In the genomic region with DNA sequence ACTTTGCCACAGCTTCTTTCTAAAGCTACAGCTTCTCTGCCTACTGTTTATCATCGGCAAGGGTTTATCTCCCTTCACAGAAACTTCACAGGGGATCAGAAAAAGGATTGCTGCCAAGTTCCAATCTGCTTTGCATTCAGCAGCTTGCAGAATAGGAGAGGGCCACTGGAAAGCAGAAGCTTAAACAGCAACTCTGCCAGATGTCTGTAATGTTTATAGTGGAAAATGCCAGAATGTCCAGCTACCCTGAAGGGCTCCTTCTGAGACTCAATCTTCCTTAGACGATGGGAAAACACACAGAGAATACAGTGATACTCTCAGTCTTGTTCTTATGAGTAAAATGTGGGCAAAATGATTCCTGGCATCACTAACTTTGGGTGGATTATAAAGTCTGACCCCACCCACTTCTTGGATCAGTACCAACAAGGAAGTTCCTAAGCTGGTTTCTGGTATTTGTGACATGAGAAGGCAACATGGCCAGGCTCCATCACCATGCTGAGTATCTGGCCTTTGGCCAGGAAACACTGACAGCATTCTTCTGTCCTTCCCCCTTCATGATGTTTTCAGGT, we compare ENCODE assay signal across 9 cellular contexts. TPM values are rescaled to one million over a fixed set of nuclear protein-coding genes. Genes with fewer than 3 reads are reported as not detected.
DNase-seq lines count a peak whose midpoint lies in the region; ATAC-seq and TF ChIP-seq lines count a peak whose summit lies in the region.
"Had no signal": no experiment of that assay in that cellular context is flagged by ENCODE, and none has a peak within 500 bp of the region (broad histone marks: within the 10 kb centered on the region; RNA-seq: fewer than 3 reads in every experiment).

No MANE protein-coding gene starts in this region.

- peak overlapping the region; percentile 26 for H3K4me2 ChIP-seq in hepatocyte
- no peak overlapping the region for H3K4me2 ChIP-seq in neuronal stem cell (ENCODE audit: insufficient read depth, low read length, poor library complexity, severe bottlenecking)

- no peaks in the 10 kb centered on the region for H3K9me3 Mint-ChIP-seq in activated CD4-positive, alpha-beta T cell treated with anti-CD3 and anti-CD28 coated beads for 36 hours (ENCODE audit: low read depth)
- H3K9me3 Mint-ChIP-seq: CD4-positive, CD25-positive, alpha-beta regulatory T cell had no signal

- H3K23ac ChIP-seq in neuronal stem cell (ENCODE audit: low read depth, low read length, poor library complexity) = no peak overlapping the region

- no peak overlapping the region for H2BK15ac ChIP-seq in neuronal stem cell (ENCODE audit: low read length)

- POLR2A ChIA-PET in activated CD4-positive, alpha-beta T cell treated with anti-CD3 and anti-CD28 coated beads for 36 hours (lab: Charles Lee) = no interaction called here

- no peak overlapping the region for H2BK12ac ChIP-seq in neuronal stem cell (ENCODE audit: low read length)

- no peaks in the 10 kb centered on the region for H3K79me1 ChIP-seq in neuronal stem cell (ENCODE audit: low read depth, low read length)

- no peak overlapping the region for H3K4ac ChIP-seq in neuronal stem cell (ENCODE audit: low read length)

- H2AFZ ChIP-seq in hepatocyte (no peak overlapping the region), neuronal stem cell (ENCODE audit: low read length) (no peak overlapping the region)

- H3K9ac ChIP-seq in stomach smooth muscle (ENCODE audit: low read length in 2 of 2) = peak overlapping the region; percentile 2 to 10
- no peak overlapping the region for H3K9ac ChIP-seq in neuronal stem cell (ENCODE audit: low read depth, low read length, poor library complexity)

- DNase-seq in activated CD4-positive, alpha-beta T cell treated with anti-CD3 and anti-CD28 coated beads for 36 hours = peak; percentile 33
- DNase-seq in activated CD4-positive, alpha-beta T cell treated with anti-CD3 and anti-CD28 coated beads for 1 hour = no peak
- peak in 1 of 2 donors; percentile 95 for DNase-seq in ascending aorta (ENCODE audit: low spot score in 2 of 2)
- peak; percentile 79 for DNase-seq in hepatocyte (ENCODE audit: low spot score)
- no peak for DNase-seq in NCI-H1930 (lab: John Stamatoyannopoulos, UW)
- no peak for DNase-seq in neuronal stem cell (ENCODE audit: low spot score)
- DNase-seq: CD4-positive, CD25-positive, alpha-beta regulatory T cell had no signal

- no peak for ATAC-seq in activated CD4-positive, alpha-beta T cell treated with anti-CD3 and anti-CD28 coated beads for 36 hours
- no peak for ATAC-seq in HG03460 (IDR thresholded peaks at IDR 0.05; ENCODE audit: unreplicated experiment)

- intact Hi-C loops in activated CD4-positive, alpha-beta T cell treated with anti-CD3 and anti-CD28 coated beads for 36 hours (cut with DNase I, micrococcal nuclease) = no loop called here
- intact Hi-C loops in ascending aorta (cut with DNase I) = loop anchor here (1.0 kb wide), 1 partner anchor 18 kb away; no protein-coding TSS in a partner anchor

- H3K27me3 Mint-ChIP-seq in activated CD4-positive, alpha-beta T cell treated with anti-CD3 and anti-CD28 coated beads for 36 hours = no peaks in the 10 kb centered on the region
- H3K27me3 Mint-ChIP-seq: CD4-positive, CD25-positive, alpha-beta regulatory T cell had no signal

- no peak overlapping the region for H3K18ac ChIP-seq in neuronal stem cell (ENCODE audit: low read length)

- H3K27ac ChIP-seq in ascending aorta (peak overlapping the region; percentile 76 to 77), hepatocyte (peak overlapping the region; percentile 68), stomach smooth muscle (ENCODE audit: low read length) (peak overlapping the region; percentile 77), neuronal stem cell (replicated peaks; ENCODE audit: low read length) (no peak overlapping the region)

- H3K27me3 ChIP-seq in ascending aorta (no peaks in the 10 kb centered on the region), hepatocyte (no peaks in the 10 kb centered on the region), stomach smooth muscle (ENCODE audit: control insufficient read depth in 1 of 2, insufficient read depth in 2 of 2, low read length in 2 of 2) (no peaks in the 10 kb centered on the region), neuronal stem cell (ENCODE audit: control insufficient read depth in 3 of 3, insufficient read depth in 3 of 3, low read depth in 1 of 3, low read length in 3 of 3) (no peaks in the 10 kb centered on the region)

- H3K14ac ChIP-seq in neuronal stem cell (ENCODE audit: low read length) = no peak overlapping the region

- H3K36me3 Mint-ChIP-seq in activated CD4-positive, alpha-beta T cell treated with anti-CD3 and anti-CD28 coated beads for 36 hours (ENCODE audit: low read depth) = peaks cover 33% of the 10 kb centered on the region

- no peaks in the 10 kb centered on the region for H3K9me2 ChIP-seq in hepatocyte (replicated peaks; ENCODE audit: insufficient read depth)

- peaks cover 56 to 74% of the 10 kb centered on the region in 2 donors for H3K36me3 ChIP-seq in ascending aorta
- no peaks in the 10 kb centered on the region for H3K36me3 ChIP-seq in hepatocyte (replicated peaks; ENCODE audit: insufficient read depth, low read depth)
- H3K36me3 ChIP-seq in stomach smooth muscle (ENCODE audit: control insufficient read depth in 2 of 2, insufficient read depth in 2 of 2, low read length in 2 of 2) = peaks cover 37 to 63% of the 10 kb centered on the region in 2 donors
- peaks cover 0 to 7% of the 10 kb centered on the region in 2 donors for H3K36me3 ChIP-seq in neuronal stem cell (replicated peaks in 1 of 2; ENCODE audit: control insufficient read depth in 2 of 2, insufficient read depth in 2 of 2, low read length in 2 of 2)

- H4K8ac ChIP-seq in neuronal stem cell (ENCODE audit: low read depth, low read length) = no peak overlapping the region

- no peak overlapping the region for H3K4me3 Mint-ChIP-seq in activated CD4-positive, alpha-beta T cell treated with anti-CD3 and anti-CD28 coated beads for 36 hours
- H3K4me3 Mint-ChIP-seq: CD4-positive, CD25-positive, alpha-beta regulatory T cell had no signal

- peaks cover 27% of the 10 kb centered on the region for H3K4me1 Mint-ChIP-seq in activated CD4-positive, alpha-beta T cell treated with anti-CD3 and anti-CD28 coated beads for 36 hours

- no peak overlapping the region for H2BK120ac ChIP-seq in neuronal stem cell (ENCODE audit: low read depth, low read length)

- WGBS in hepatocyte (ENCODE audit: low lambda C conversion rate, missing lambda C conversion rate) = 17% methylated on average over 2 of the region's 2 CpGs
- WGBS in neuronal stem cell (ENCODE audit: extremely low coverage in 2 of 2, insufficient read length in 2 of 2, insufficient replicate concordance in 1 of 2), 2 donors = no CpG with 5 or more reads among the region's 2 CpGs

- H4K91ac ChIP-seq in neuronal stem cell (ENCODE audit: low read depth, low read length, poor library complexity) = no peak overlapping the region

- peaks cover 6% of the 10 kb centered on the region for H3K79me2 ChIP-seq in hepatocyte

- H3K4me1 ChIP-seq in ascending aorta (peaks cover 5 to 54% of the 10 kb centered on the region in 2 donors), hepatocyte (ENCODE audit: insufficient read depth) (peaks cover 27% of the 10 kb centered on the region), stomach smooth muscle (ENCODE audit: control insufficient read depth, insufficient read depth, low read length) (peaks cover 48% of the 10 kb centered on the region), neuronal stem cell (ENCODE audit: control insufficient read depth in 2 of 2, insufficient read depth in 1 of 2, low read depth in 1 of 2, low read length in 2 of 2) (peaks cover 0 to 3% of the 10 kb centered on the region in 2 donors)

- no peak overlapping the region for H3K27ac Mint-ChIP-seq in activated CD4-positive, alpha-beta T cell treated with anti-CD3 and anti-CD28 coated beads for 36 hours
- H3K27ac Mint-ChIP-seq: CD4-positive, CD25-positive, alpha-beta regulatory T cell had no signal

- no peak overlapping the region for H2BK5ac ChIP-seq in neuronal stem cell (ENCODE audit: low read length)

- CTCF ChIA-PET in activated CD4-positive, alpha-beta T cell treated with anti-CD3 and anti-CD28 coated beads for 36 hours (lab: Charles Lee) = interaction anchor here (0.6 to 2.1 kb wide), 4 partner anchors 9 to 74 kb away, joined by 3 to 9 read pairs (median 4); no protein-coding TSS in a partner anchor

- peak overlapping the region in 1 of 2 donors; percentile 23 for H3K4me3 ChIP-seq in ascending aorta
- no peak overlapping the region for H3K4me3 ChIP-seq in hepatocyte
- peak overlapping the region in 1 of 2 donors; percentile 31 for H3K4me3 ChIP-seq in stomach smooth muscle (ENCODE audit: low read length in 2 of 2)
- no peak overlapping the region for H3K4me3 ChIP-seq in neuronal stem cell (ENCODE audit: low read length in 2 of 2)

- H3K9me3 ChIP-seq in ascending aorta (no peaks in the 10 kb centered on the region), hepatocyte (ENCODE audit: low read depth) (no peaks in the 10 kb centered on the region), stomach smooth muscle (ENCODE audit: control insufficient read depth in 2 of 2, low read length in 2 of 2) (no peaks in the 10 kb centered on the region), neuronal stem cell (replicated peaks in 1 of 2; ENCODE audit: control insufficient read depth in 2 of 2, insufficient read depth in 1 of 2, low read depth in 1 of 2, low read length in 2 of 2) (no peaks in the 10 kb centered on the region)

- H4K20me1 ChIP-seq in hepatocyte (ENCODE audit: insufficient read depth, poor library complexity, severe bottlenecking) = no peaks in the 10 kb centered on the region

- TF ChIP-seq CTCF in ascending aorta (IDR thresholded peaks at IDR 0.05) (no peak), hepatocyte (IDR thresholded peaks at IDR 0.05; ENCODE audit: poor library complexity) (no peak)

- no peak overlapping the region for H2AK5ac ChIP-seq in neuronal stem cell (ENCODE audit: low read depth, low read length)

RNA-seq across cellular contexts. Expression of gene STOM, which starts 19.0 kb away (rescaled TPM):
- 10 to 100 TPM; 34.7 to 44.5 TPM for total RNA-seq in activated CD4-positive, alpha-beta T cell treated with anti-CD3 and anti-CD28 coated beads for 36 hours
- 306 TPM for total RNA-seq in ascending aorta
- 130 and 156 TPM in 2 replicates for total RNA-seq in hepatocyte
- polyA plus RNA-seq in hepatocyte = 85.5 and 93.7 TPM in 2 replicates
- polyA plus RNA-seq in neuronal stem cell (2013, experiment 1 of 2) = 29.9 TPM
- 33.0 TPM for polyA plus RNA-seq in neuronal stem cell (2013, experiment 2 of 2)

Comparison
In these comparisons a context has a peak if more than half of its experiments do, and no peak if none do; other contexts are left out.
1. DNase-seq: peak in activated CD4-positive, alpha-beta T cell treated with anti-CD3 and anti-CD28 coated beads for 36 hours (single experiment) and hepatocyte (single experiment); none in activated CD4-positive, alpha-beta T cell treated with anti-CD3 and anti-CD28 coated beads for 1 hour (single experiment), NCI-H1930 (0 of 2) and neuronal stem cell (single experiment).